ENCODE assay signal across 11 cellular contexts in genomic region chr6:44800171-44800671, GRCh38.
DNase-seq lines count a peak whose midpoint lies in the region; ATAC-seq and TF ChIP-seq lines count a peak whose summit lies in the region.
"Had no signal": no experiment of that assay in that cellular context is flagged by ENCODE, and none has a peak within 500 bp of the region (broad histone marks: within the 10 kb centered on the region; RNA-seq: fewer than 3 reads in every experiment).

No MANE protein-coding gene starts in this region.

- H3K27me3 ChIP-seq in right atrium auricular region (no peaks in the 10 kb centered on the region), upper lobe of left lung (no peaks in the 10 kb centered on the region)
- H3K27me3 ChIP-seq in effector memory CD4-positive, alpha-beta T cell (replicated peaks; ENCODE audit: control insufficient read depth, insufficient read depth, low read length, poor library complexity, severe bottlenecking), result no peaks in the 10 kb centered on the region

- H3K4me1 ChIP-seq in right atrium auricular region (no peaks in the 10 kb centered on the region), upper lobe of left lung (peaks cover 0 to 13% (median 8%) of the 10 kb centered on the region in 4 donors)
- no peaks in the 10 kb centered on the region for H3K4me1 ChIP-seq in effector memory CD4-positive, alpha-beta T cell (ENCODE audit: control insufficient read depth, insufficient read depth, low read length, poor library complexity, severe bottlenecking)

- in situ Hi-C loops in astrocyte of the spinal cord (cut with HindIII; ENCODE audit: low sequenced_read_pairs) (no loop called here), ACHN (cut with HindIII; ENCODE audit: low pct_ligation_motif_present, low pct_unique_long_range_greater_than_20kb, low sequenced_read_pairs) (no loop called here)

- peak; percentile 40 for ATAC-seq in Right ventricle myocardium inferior
- peak; percentile 54 to 72 for ATAC-seq in upper lobe of left lung (ENCODE audit: low FRiP score in 2 of 2)
- ATAC-seq: stimulated activated memory B cell treated with anti-CD40 and anti-IgM and Interleukin-4, amounts not matched to agents 10 μg/mL and 1 μg/mL and 100 μg/mL, for 72 hours had no signal

- WGBS in upper lobe of left lung, 2 donors, result 19 to 34% methylated on average over 8 of the region's 8 CpGs

- H3K36me3 ChIP-seq in right atrium auricular region (no peaks in the 10 kb centered on the region), upper lobe of left lung (no peaks in the 10 kb centered on the region)
- no peaks in the 10 kb centered on the region for H3K36me3 ChIP-seq in effector memory CD4-positive, alpha-beta T cell (ENCODE audit: control insufficient read depth, insufficient read depth, low read length)
- H3K36me3 ChIP-seq: heart right ventricle had no signal

- TF ChIP-seq CTCF in right atrium auricular region (IDR thresholded peaks at IDR 0.05) (no peak), astrocyte of the spinal cord (IDR thresholded peaks at IDR 0.05; ENCODE audit: low read depth, low read length) (no peak), upper lobe of left lung (IDR thresholded peaks at IDR 0.05) (no peak)

- H3K27ac ChIP-seq in right atrium auricular region (no peak overlapping the region), upper lobe of left lung (no peak overlapping the region)
- H3K27ac ChIP-seq in effector memory CD4-positive, alpha-beta T cell (ENCODE audit: insufficient read depth, low read length, poor library complexity, severe bottlenecking), result no peak overlapping the region
- H3K27ac ChIP-seq: heart right ventricle had no signal

- intact Hi-C loops in Right ventricle myocardium inferior (cut with DNase I), result no loop called here

- no peak for TF ChIP-seq EP300 in upper lobe of left lung (IDR thresholded peaks at IDR 0.05)

- no peak for TF ChIP-seq POLR2A in upper lobe of left lung (IDR thresholded peaks at IDR 0.05)

- no peaks in the 10 kb centered on the region for H3K9me3 ChIP-seq in right atrium auricular region
- H3K9me3 ChIP-seq in upper lobe of left lung, result no peaks in the 10 kb centered on the region
- H3K9me3 ChIP-seq in effector memory CD4-positive, alpha-beta T cell (ENCODE audit: control insufficient read depth, low read length), result no peaks in the 10 kb centered on the region
- H3K9me3 ChIP-seq: heart right ventricle had no signal

- DNase-seq in Right ventricle myocardium inferior (ENCODE audit: missing footprints) (no peak), right atrium auricular region (ENCODE audit: low spot score) (no peak), astrocyte of the spinal cord (ENCODE audit: low read depth, low spot score) (peak; percentile 89), kidney tubule cell (ENCODE audit: low spot score) (peak; percentile 93), upper lobe of left lung (peak in 1 of 2 donors; percentile 42), ACHN (no peak)
- no peak for DNase-seq in activated naive CD4-positive, alpha-beta T cell (lab: John Stamatoyannopoulos, UW)
- DNase-seq in effector memory CD4-positive, alpha-beta T cell, result no peak
- DNase-seq: H7, heart right ventricle had no signal

- no peak overlapping the region for H3K4me3 ChIP-seq in right atrium auricular region
- H3K4me3 ChIP-seq in astrocyte of the spinal cord (ENCODE audit: low read depth, low read length), result no peak overlapping the region
- H3K4me3 ChIP-seq in upper lobe of left lung, result no peak overlapping the region
- no peak overlapping the region for H3K4me3 ChIP-seq in effector memory CD4-positive, alpha-beta T cell (ENCODE audit: insufficient read depth, low read depth, low read length, poor library complexity, severe bottlenecking)

Comparison
In these comparisons a context has a peak if more than half of its experiments do, and no peak if none do; other contexts are left out.
1. DNase-seq: peak in astrocyte of the spinal cord (single experiment) and kidney tubule cell (single experiment); none in Right ventricle myocardium inferior (single experiment), right atrium auricular region (single experiment), activated naive CD4-positive, alpha-beta T cell (0 of 4), effector memory CD4-positive, alpha-beta T cell (0 of 3) and ACHN (single experiment).